In genomic region chr9:1791191-1791590, GRCh38 we compare ENCODE assay signal across 8 cellular contexts.
"Had no signal": no experiment of that assay in that cellular context is flagged by ENCODE, and none has a peak within 500 bp of the region (broad histone marks: within the 10 kb centered on the region; RNA-seq: fewer than 3 reads in every experiment).

No MANE protein-coding gene starts in this region.

- H3K4me1 Mint-ChIP-seq: GM23338, H9 had no signal

- DNase-seq: GM23248, GOT3, H7, H9, HCEC 1CT, HFFc6 had no signal

- H3K4me3 Mint-ChIP-seq: GM23338, H9, HFFc6 had no signal

- ATAC-seq: GM23338, HCT116 had no signal

- H3K27ac Mint-ChIP-seq: GM23338, H9, HFFc6 had no signal

- H3K9me3 Mint-ChIP-seq: GM23338, H9 had no signal
